Comparison of ENCODE assay signal across 1 cellular context in genomic region chr2:219576505-219577388, GRCh38.
TF ChIP-seq lines count a peak whose summit lies in the region.

No MANE protein-coding gene starts in this region.

TF ChIP-seq in HepG2, 621 proteins besides CTCF, POLR2A, EP300 and RAD21 (continues in another document):
- TF ChIP-seq ZNF580 (CRISPR knock-in tag; IDR thresholded peaks at IDR 0.05; ENCODE audit: borderline replicate concordance, low read depth) (peak; percentile 95; the same call in 1 of the 2 replicates), ATM (IDR thresholded peaks at IDR 0.05; ENCODE audit: borderline replicate concordance) (no peak), POGZ (CRISPR knock-in tag; IDR thresholded peaks at IDR 0.05) (peak; percentile 91), ETV5 (CRISPR knock-in tag; IDR thresholded peaks at IDR 0.05; ENCODE audit: borderline replicate concordance) (peak; percentile 93), CCDC6 (CRISPR knock-in tag; IDR thresholded peaks at IDR 0.05) (peak; percentile 79; the same call in 1 of the 2 replicates), ZFYVE20 (CRISPR knock-in tag; IDR thresholded peaks at IDR 0.05; ENCODE audit: borderline replicate concordance, low read depth) (no peak), KLF6 (CRISPR knock-in tag; IDR thresholded peaks at IDR 0.05) (peak; percentile 81; the same call in 1 of the 2 replicates), PLSCR1 (CRISPR knock-in tag; IDR thresholded peaks at IDR 0.05; ENCODE audit: borderline replicate concordance) (no peak), ZNF567 (CRISPR knock-in tag; IDR thresholded peaks at IDR 0.05; ENCODE audit: borderline replicate concordance) (no peak), PAXIP1 (CRISPR knock-in tag; conservative IDR thresholded peaks at IDR 0.05) (peak; percentile 98), ZBTB38 (CRISPR knock-in tag; IDR thresholded peaks at IDR 0.05) (peak; percentile 96), PCBP1 (IDR thresholded peaks at IDR 0.05; ENCODE audit: borderline replicate concordance, low read depth, low read length) (no peak), HMG20B (CRISPR knock-in tag; conservative IDR thresholded peaks at IDR 0.05) (peak; percentile 94), TBL1XR1 (IDR thresholded peaks at IDR 0.05; ENCODE audit: borderline replicate concordance, low read length, partially characterized antibody) (no peak), NFIC (IDR thresholded peaks at IDR 0.05; ENCODE audit: low read length) (peak; percentile 89), ZNF75D (CRISPR knock-in tag; IDR thresholded peaks at IDR 0.05; ENCODE audit: borderline replicate concordance) (no peak), SALL1 (CRISPR knock-in tag; IDR thresholded peaks at IDR 0.05) (peak; percentile 99), SKI (IDR thresholded peaks at IDR 0.05; ENCODE audit: partially characterized antibody) (peak; percentile 78), ZSCAN29 (CRISPR knock-in tag; conservative IDR thresholded peaks at IDR 0.05) (peak; percentile 94), ZNF792 (CRISPR knock-in tag; IDR thresholded peaks at IDR 0.05) (peak; percentile 99), ZNF468 (CRISPR knock-in tag; IDR thresholded peaks at IDR 0.05) (0 out of 2 replicates have a peak, but pooled peaks have one; percentile 41), KLF16 (CRISPR knock-in tag; IDR thresholded peaks at IDR 0.05) (peak in 1 of 2 experiments; percentile 96; a peak in 2 of 4 replicates), ZNF614 (CRISPR knock-in tag; IDR thresholded peaks at IDR 0.05; ENCODE audit: borderline replicate concordance) (peak; percentile 82), NFE2L1 (CRISPR knock-in tag; IDR thresholded peaks at IDR 0.05; ENCODE audit: borderline replicate concordance) (no peak), ZNF17 (CRISPR knock-in tag; IDR thresholded peaks at IDR 0.05) (no peak), ZNF549 (CRISPR knock-in tag; IDR thresholded peaks at IDR 0.05) (no peak), SNAPC4 (CRISPR knock-in tag; IDR thresholded peaks at IDR 0.05) (peak; percentile 96), TEF (CRISPR knock-in tag; IDR thresholded peaks at IDR 0.05) (no peak), TGIF2 (CRISPR knock-in tag; IDR thresholded peaks at IDR 0.05) (peak; percentile 94), ZNF33B (CRISPR knock-in tag; IDR thresholded peaks at IDR 0.05) (peak; percentile 38; the same call in 1 of the 2 replicates), ZNF333 (CRISPR knock-in tag; IDR thresholded peaks at IDR 0.05; ENCODE audit: borderline replicate concordance) (0 out of 2 replicates have a peak, but pooled peaks have one; percentile 86), YEATS4 (CRISPR knock-in tag; IDR thresholded peaks at IDR 0.05; ENCODE audit: borderline replicate concordance) (peak; percentile 61; the same call in 1 of the 2 replicates), ZNF30 (CRISPR knock-in tag; IDR thresholded peaks at IDR 0.05) (no peak)
- TF ChIP-seq, protein P1, sequence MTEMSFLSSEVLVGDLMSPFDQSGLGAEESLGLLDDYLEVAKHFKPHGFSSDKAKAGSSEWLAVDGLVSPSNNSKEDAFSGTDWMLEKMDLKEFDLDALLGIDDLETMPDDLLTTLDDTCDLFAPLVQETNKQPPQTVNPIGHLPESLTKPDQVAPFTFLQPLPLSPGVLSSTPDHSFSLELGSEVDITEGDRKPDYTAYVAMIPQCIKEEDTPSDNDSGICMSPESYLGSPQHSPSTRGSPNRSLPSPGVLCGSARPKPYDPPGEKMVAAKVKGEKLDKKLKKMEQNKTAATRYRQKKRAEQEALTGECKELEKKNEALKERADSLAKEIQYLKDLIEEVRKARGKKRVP (CRISPR knock-in tag; IDR thresholded peaks at IDR 0.05), result no peak; a peak in 1 of 4 replicates
- TF ChIP-seq, protein P2, sequence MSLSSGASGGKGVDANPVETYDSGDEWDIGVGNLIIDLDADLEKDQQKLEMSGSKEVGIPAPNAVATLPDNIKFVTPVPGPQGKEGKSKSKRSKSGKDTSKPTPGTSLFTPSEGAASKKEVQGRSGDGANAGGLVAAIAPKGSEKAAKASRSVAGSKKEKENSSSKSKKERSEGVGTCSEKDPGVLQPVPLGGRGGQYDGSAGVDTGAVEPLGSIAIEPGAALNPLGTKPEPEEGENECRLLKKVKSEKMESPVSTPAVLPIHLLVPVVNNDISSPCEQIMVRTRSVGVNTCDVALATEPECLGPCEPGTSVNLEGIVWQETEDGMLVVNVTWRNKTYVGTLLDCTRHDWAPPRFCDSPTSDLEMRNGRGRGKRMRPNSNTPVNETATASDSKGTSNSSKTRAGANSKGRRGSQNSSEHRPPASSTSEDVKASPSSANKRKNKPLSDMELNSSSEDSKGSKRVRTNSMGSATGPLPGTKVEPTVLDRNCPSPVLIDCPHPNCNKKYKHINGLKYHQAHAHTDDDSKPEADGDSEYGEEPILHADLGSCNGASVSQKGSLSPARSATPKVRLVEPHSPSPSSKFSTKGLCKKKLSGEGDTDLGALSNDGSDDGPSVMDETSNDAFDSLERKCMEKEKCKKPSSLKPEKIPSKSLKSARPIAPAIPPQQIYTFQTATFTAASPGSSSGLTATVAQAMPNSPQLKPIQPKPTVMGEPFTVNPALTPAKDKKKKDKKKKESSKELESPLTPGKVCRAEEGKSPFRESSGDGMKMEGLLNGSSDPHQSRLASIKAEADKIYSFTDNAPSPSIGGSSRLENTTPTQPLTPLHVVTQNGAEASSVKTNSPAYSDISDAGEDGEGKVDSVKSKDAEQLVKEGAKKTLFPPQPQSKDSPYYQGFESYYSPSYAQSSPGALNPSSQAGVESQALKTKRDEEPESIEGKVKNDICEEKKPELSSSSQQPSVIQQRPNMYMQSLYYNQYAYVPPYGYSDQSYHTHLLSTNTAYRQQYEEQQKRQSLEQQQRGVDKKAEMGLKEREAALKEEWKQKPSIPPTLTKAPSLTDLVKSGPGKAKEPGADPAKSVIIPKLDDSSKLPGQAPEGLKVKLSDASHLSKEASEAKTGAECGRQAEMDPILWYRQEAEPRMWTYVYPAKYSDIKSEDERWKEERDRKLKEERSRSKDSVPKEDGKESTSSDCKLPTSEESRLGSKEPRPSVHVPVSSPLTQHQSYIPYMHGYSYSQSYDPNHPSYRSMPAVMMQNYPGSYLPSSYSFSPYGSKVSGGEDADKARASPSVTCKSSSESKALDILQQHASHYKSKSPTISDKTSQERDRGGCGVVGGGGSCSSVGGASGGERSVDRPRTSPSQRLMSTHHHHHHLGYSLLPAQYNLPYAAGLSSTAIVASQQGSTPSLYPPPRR (CRISPR knock-in tag; IDR thresholded peaks at IDR 0.05; ENCODE audit: borderline replicate concordance), result peak; percentile 92
- TF ChIP-seq, protein P3, sequence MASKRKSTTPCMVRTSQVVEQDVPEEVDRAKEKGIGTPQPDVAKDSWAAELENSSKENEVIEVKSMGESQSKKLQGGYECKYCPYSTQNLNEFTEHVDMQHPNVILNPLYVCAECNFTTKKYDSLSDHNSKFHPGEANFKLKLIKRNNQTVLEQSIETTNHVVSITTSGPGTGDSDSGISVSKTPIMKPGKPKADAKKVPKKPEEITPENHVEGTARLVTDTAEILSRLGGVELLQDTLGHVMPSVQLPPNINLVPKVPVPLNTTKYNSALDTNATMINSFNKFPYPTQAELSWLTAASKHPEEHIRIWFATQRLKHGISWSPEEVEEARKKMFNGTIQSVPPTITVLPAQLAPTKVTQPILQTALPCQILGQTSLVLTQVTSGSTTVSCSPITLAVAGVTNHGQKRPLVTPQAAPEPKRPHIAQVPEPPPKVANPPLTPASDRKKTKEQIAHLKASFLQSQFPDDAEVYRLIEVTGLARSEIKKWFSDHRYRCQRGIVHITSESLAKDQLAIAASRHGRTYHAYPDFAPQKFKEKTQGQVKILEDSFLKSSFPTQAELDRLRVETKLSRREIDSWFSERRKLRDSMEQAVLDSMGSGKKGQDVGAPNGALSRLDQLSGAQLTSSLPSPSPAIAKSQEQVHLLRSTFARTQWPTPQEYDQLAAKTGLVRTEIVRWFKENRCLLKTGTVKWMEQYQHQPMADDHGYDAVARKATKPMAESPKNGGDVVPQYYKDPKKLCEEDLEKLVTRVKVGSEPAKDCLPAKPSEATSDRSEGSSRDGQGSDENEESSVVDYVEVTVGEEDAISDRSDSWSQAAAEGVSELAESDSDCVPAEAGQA (IDR thresholded peaks at IDR 0.05; ENCODE audit: low read depth), result no peak; the same call in 1 of the 2 replicates
- TF ChIP-seq, protein P3 (CRISPR knock-in tag; IDR thresholded peaks at IDR 0.05; ENCODE audit: borderline replicate concordance), result no peak
